16 cellular contexts compared by ENCODE assay signal in genomic region chr3:189133768-189134167, GRCh38. TPM values are rescaled to one million over a fixed set of nuclear protein-coding genes. Genes with fewer than 3 reads are reported as not detected.
A peak's percentile ranks its signal among the peaks of the same experiment; 100 is the strongest.
DNase-seq lines count a peak whose midpoint lies in the region; ATAC-seq and TF ChIP-seq lines count a peak whose summit lies in the region.
"Had no signal": no experiment of that assay in that cellular context is flagged by ENCODE, and none has a peak within 500 bp of the region (broad histone marks: within the 10 kb centered on the region; RNA-seq: fewer than 3 reads in every experiment).

No MANE protein-coding gene starts in this region.

- peaks cover 21% of the 10 kb centered on the region for H3F3A ChIP-seq in smooth muscle cell (ENCODE audit: low read depth)

- H3K27me3 ChIP-seq in Caco-2 (replicated peaks; ENCODE audit: control insufficient read depth, insufficient read depth, low read length): no peaks in the 10 kb centered on the region
- no peaks in the 10 kb centered on the region for H3K27me3 ChIP-seq in smooth muscle cell (ENCODE audit: low read depth)
- no peaks in the 10 kb centered on the region for H3K27me3 ChIP-seq in tibial artery

- H2AFZ ChIP-seq in smooth muscle cell (ENCODE audit: low read depth): peak overlapping the region; percentile 78

- no TSS peak for BruUV-seq in Caco-2 (replicated peaks; lab: Mats Ljungman, UMichigan)

- intact Hi-C loops in Caco-2 (cut with micrococcal nuclease; ENCODE audit: unreplicated experiment) (no loop called here), tibial artery (cut with DNase I; ENCODE audit: low total_unique reads) (no loop called here)

- peak overlapping the region; percentile 98 for H3K27ac Mint-ChIP-seq in activated CD8-positive, alpha-beta memory T cell treated with anti-CD3 and anti-CD28 coated beads, Interleukin-2, amount 10 ng/mL, durations not matched to agents 7 days and 5 days
- H3K27ac Mint-ChIP-seq in Caco-2 (ENCODE audit: unreplicated experiment): peak overlapping the region; percentile 78
- peak overlapping the region; percentile 95 for H3K27ac Mint-ChIP-seq in central memory CD8-positive, alpha-beta T cell (ENCODE audit: low read depth)

- H3K36me3 ChIP-seq in Caco-2 (ENCODE audit: control insufficient read depth, insufficient read depth, low read length): no peaks in the 10 kb centered on the region
- H3K36me3 ChIP-seq in smooth muscle cell (ENCODE audit: low read depth): no peaks in the 10 kb centered on the region
- H3K36me3 ChIP-seq in tibial artery: peaks cover 0 to 3% (median 0%) of the 10 kb centered on the region in 3 donors

- no peak overlapping the region for H3K4me3 ChIP-seq in Caco-2 (ENCODE audit: low read depth, low read length)
- no peak overlapping the region for H3K4me3 ChIP-seq in smooth muscle cell
- no peak overlapping the region for H3K4me3 ChIP-seq in tibial artery
- H3K4me3 ChIP-seq: K562 had no signal

- POLR2A ChIA-PET in Caco-2 (lab: Charles Lee): no interaction called here

- CTCF ChIA-PET in activated CD8-positive, alpha-beta memory T cell treated with anti-CD3 and anti-CD28 coated beads, Interleukin-2, amount 10 ng/mL, durations not matched to agents 7 days and 5 days (lab: Charles Lee): interaction anchor here (0.7 to 1.6 kb wide), 2 partner anchors 92 to 1393 kb away, joined by 3 to 4 read pairs; no protein-coding TSS in a partner anchor
- CTCF ChIA-PET in Caco-2 (lab: Charles Lee): interaction anchor here (0.6 kb wide), 1 partner anchor 92 kb away, joined by 3 read pairs; no protein-coding TSS in a partner anchor

- H3K27ac ChIP-seq in smooth muscle cell (ENCODE audit: low read depth) (peak overlapping the region; percentile 95), tibial artery (no peak overlapping the region)
- H3K27ac ChIP-seq: C4-2B had no signal

- peak overlapping the region; percentile 9 for H3K4me2 ChIP-seq in smooth muscle cell

- H3K27me3 Mint-ChIP-seq in activated CD8-positive, alpha-beta memory T cell treated with anti-CD3 and anti-CD28 coated beads, Interleukin-2, amount 10 ng/mL, durations not matched to agents 7 days and 5 days: no peaks in the 10 kb centered on the region
- H3K27me3 Mint-ChIP-seq in Caco-2 (ENCODE audit: insufficient read depth, unreplicated experiment): no peaks in the 10 kb centered on the region
- H3K27me3 Mint-ChIP-seq in central memory CD8-positive, alpha-beta T cell: no peaks in the 10 kb centered on the region

- TF ChIP-seq CTCF in Caco-2 (IDR thresholded peaks at IDR 0.05; ENCODE audit: insufficient read depth in 1 of 2, low read depth in 1 of 2, low read length in 1 of 2, severe bottlenecking in 1 of 2, unreplicated experiment in 1 of 2) (no peak), smooth muscle cell (IDR thresholded peaks at IDR 0.05; ENCODE audit: borderline replicate concordance, insufficient read depth, poor library complexity, severe bottlenecking) (no peak), tibial artery (IDR thresholded peaks at IDR 0.05) (no peak)

- DNase-seq in activated CD8-positive, alpha-beta memory T cell treated with anti-CD3 and anti-CD28 coated beads, Interleukin-2, amount 10 ng/mL, durations not matched to agents 7 days and 5 days: no peak
- DNase-seq in activated CD8-positive, alpha-beta memory T cell treated with anti-CD3 and anti-CD28 coated beads, Interleukin-2, amount 50 U/mL, for 4 hours: no peak
- DNase-seq in Caco-2 (peak; percentile 37 to 39), smooth muscle cell (lab: John Stamatoyannopoulos, UW; ENCODE audit: unreplicated experiment) (no peak), tibial artery (no peak)
- no peak for DNase-seq in central memory CD8-positive, alpha-beta T cell (ENCODE audit: low spot score in 2 of 2)
- DNase-seq: Calu3, DMS79, HCEC 1CT, NCI-H187, NCI-H526 treated with DMSO at 0.1 percent for 48 hours, Right ventricle myocardium superior had no signal

- peaks cover 49% of the 10 kb centered on the region for H3K36me3 Mint-ChIP-seq in activated CD8-positive, alpha-beta memory T cell treated with anti-CD3 and anti-CD28 coated beads, Interleukin-2, amount 10 ng/mL, durations not matched to agents 7 days and 5 days
- peaks cover 5% of the 10 kb centered on the region for H3K36me3 Mint-ChIP-seq in Caco-2 (ENCODE audit: insufficient read depth, unreplicated experiment)
- H3K36me3 Mint-ChIP-seq in central memory CD8-positive, alpha-beta T cell (ENCODE audit: insufficient read depth): peaks cover 25% of the 10 kb centered on the region

- no peak overlapping the region for H3K9ac ChIP-seq in smooth muscle cell (ENCODE audit: low read depth)

- H3K9me3 ChIP-seq in Caco-2 (no peaks in the 10 kb centered on the region), smooth muscle cell (replicated peaks; ENCODE audit: low read depth) (no peaks in the 10 kb centered on the region), tibial artery (no peaks in the 10 kb centered on the region)

- H3K4me1 Mint-ChIP-seq in activated CD8-positive, alpha-beta memory T cell treated with anti-CD3 and anti-CD28 coated beads, Interleukin-2, amount 10 ng/mL, durations not matched to agents 7 days and 5 days: peaks cover 37% of the 10 kb centered on the region
- H3K4me1 Mint-ChIP-seq in Caco-2 (ENCODE audit: low read depth, unreplicated experiment): peaks cover 18% of the 10 kb centered on the region
- peaks cover 53% of the 10 kb centered on the region for H3K4me1 Mint-ChIP-seq in central memory CD8-positive, alpha-beta T cell

- no peak for ATAC-seq in activated CD8-positive, alpha-beta memory T cell treated with anti-CD3 and anti-CD28 coated beads, Interleukin-2, amount 10 ng/mL, durations not matched to agents 7 days and 5 days
- no peak for ATAC-seq in central memory CD8-positive, alpha-beta T cell (replicated peaks; ENCODE audit: extremely low read depth, poor library complexity, severe bottlenecking)
- ATAC-seq in HG02759 (IDR thresholded peaks at IDR 0.05; ENCODE audit: unreplicated experiment) (no peak), HG03139 (IDR thresholded peaks at IDR 0.05; ENCODE audit: unreplicated experiment) (no peak)
- ATAC-seq: K562 had no signal

- peaks cover 9% of the 10 kb centered on the region for H3K9me3 Mint-ChIP-seq in activated CD8-positive, alpha-beta memory T cell treated with anti-CD3 and anti-CD28 coated beads, Interleukin-2, amount 10 ng/mL, durations not matched to agents 7 days and 5 days (ENCODE audit: low read depth)
- H3K9me3 Mint-ChIP-seq in Caco-2 (ENCODE audit: unreplicated experiment): peaks cover 11% of the 10 kb centered on the region
- peaks cover 9% of the 10 kb centered on the region for H3K9me3 Mint-ChIP-seq in central memory CD8-positive, alpha-beta T cell

- H3K4me1 ChIP-seq in Caco-2: peaks cover 28% of the 10 kb centered on the region
- H3K4me1 ChIP-seq in smooth muscle cell (ENCODE audit: low read depth): peaks cover 6% of the 10 kb centered on the region
- peaks cover 0 to 15% (median 0%) of the 10 kb centered on the region in 4 donors for H3K4me1 ChIP-seq in tibial artery

- no peaks in the 10 kb centered on the region for H4K20me1 ChIP-seq in smooth muscle cell (ENCODE audit: low read depth)

- no peaks in the 10 kb centered on the region for H3K79me2 ChIP-seq in smooth muscle cell (ENCODE audit: low read depth)

- H3K4me3 Mint-ChIP-seq in activated CD8-positive, alpha-beta memory T cell treated with anti-CD3 and anti-CD28 coated beads, Interleukin-2, amount 10 ng/mL, durations not matched to agents 7 days and 5 days: no peak overlapping the region
- no peak overlapping the region for H3K4me3 Mint-ChIP-seq in Caco-2 (ENCODE audit: unreplicated experiment)
- no peak overlapping the region for H3K4me3 Mint-ChIP-seq in central memory CD8-positive, alpha-beta T cell

RNA-seq across cellular contexts. Expression of gene TPRG1, which starts 38.0 kb away (rescaled TPM):
- 10 to 100 TPM in 1 of 2 experiments, 1 to 10 TPM in 1; 9.7 to 10.5 TPM for total RNA-seq in activated CD8-positive, alpha-beta memory T cell treated with anti-CD3 and anti-CD28 coated beads, Interleukin-2, amount 10 ng/mL, durations not matched to agents 7 days and 5 days
- total RNA-seq in Caco-2 (2022) (1.5 and 1.6 TPM in 2 replicates), smooth muscle cell (1.2 and 3.2 TPM in 2 replicates)
- 0.65 and 1.3 TPM in 2 replicates for polyA plus RNA-seq in smooth muscle cell
- total RNA-seq: K562 had no signal

Comparison
In these comparisons a context has a peak if more than half of its experiments do, and no peak if none do; other contexts are left out.
1. DNase-seq: peak in Caco-2 (2 of 2); none in activated CD8-positive, alpha-beta memory T cell treated with anti-CD3 and anti-CD28 coated beads, Interleukin-2, amount 10 ng/mL, durations not matched to agents 7 days and 5 days (single experiment), activated CD8-positive, alpha-beta memory T cell treated with anti-CD3 and anti-CD28 coated beads, Interleukin-2, amount 50 U/mL, for 4 hours (single experiment), central memory CD8-positive, alpha-beta T cell (0 of 2), smooth muscle cell (single experiment) and tibial artery (0 of 2).
2. Peak in every context shown above with its lines, with median percentiles within 50 percentile points of each other: H3K27ac Mint-ChIP-seq.